1 cellular context compared by ENCODE assay signal in genomic region chr9:124861342-124862229, GRCh38.
TF ChIP-seq lines count a peak whose summit lies in the region.

Gene ARPC5L, plus strand, starts transcription at chr9:124862130. Its CDS starts 7,161 bp downstream, at chr9:124869291.
Gene RPL35, minus strand, starts transcription at chr9:124861957. Its CDS starts 45 bp downstream, at chr9:124861912.

TF ChIP-seq in GM12878, 131 proteins besides CTCF, POLR2A, EP300 and RAD21 (continued from another document):
- TF ChIP-seq E2F4 (IDR thresholded peaks at IDR 0.05; ENCODE audit: low read depth, low read length), result 0 out of 2 replicates have a peak, but pooled peaks have one; percentile 10
- peak; percentile 99 for TF ChIP-seq TAF1 (IDR thresholded peaks at IDR 0.05; ENCODE audit: borderline replicate concordance, low read depth, low read length)
- no peak for TF ChIP-seq RAD51 (IDR thresholded peaks at IDR 0.05)
- TF ChIP-seq GATAD2B (conservative IDR thresholded peaks at IDR 0.05; ENCODE audit: low read depth), result peak; percentile 89
- TF ChIP-seq ZZZ3 (IDR thresholded peaks at IDR 0.05; ENCODE audit: control insufficient read depth, insufficient read length, low read depth), result no peak
- TF ChIP-seq KLF5 (IDR thresholded peaks at IDR 0.05; ENCODE audit: partially characterized antibody), result peak; percentile 98
- TF ChIP-seq MAX (IDR thresholded peaks at IDR 0.05; ENCODE audit: low read depth, low read length), result no peak; the same call in 1 of the 2 replicates
- TF ChIP-seq MEF2B (IDR thresholded peaks at IDR 0.05; ENCODE audit: partially characterized antibody, poor library complexity, severe bottlenecking), result no peak
- peak; percentile 96 to 97 for TF ChIP-seq BHLHE40 (IDR thresholded peaks at IDR 0.05; ENCODE audit: borderline replicate concordance in 1 of 2, low read depth in 2 of 2, low read length in 1 of 2)
- no peak for TF ChIP-seq CBX5 (IDR thresholded peaks at IDR 0.05; ENCODE audit: low read depth)
- peak; percentile 91 for TF ChIP-seq RBBP5 (conservative IDR thresholded peaks at IDR 0.05)
- no peak for TF ChIP-seq IRF5 (IDR thresholded peaks at IDR 0.05; ENCODE audit: borderline replicate concordance)
- TF ChIP-seq ZNF622 (IDR thresholded peaks at IDR 0.05), result no peak
- no peak for TF ChIP-seq CREB1 (IDR thresholded peaks at IDR 0.05; ENCODE audit: low read depth)
- no peak for TF ChIP-seq GABPA (IDR thresholded peaks at IDR 0.05; ENCODE audit: low read depth)
- TF ChIP-seq ZSCAN29 (IDR thresholded peaks at IDR 0.05), result peak; percentile 68; the same call in 1 of the 2 replicates
- peak; percentile 71 for TF ChIP-seq RELA (IDR thresholded peaks at IDR 0.05; ENCODE audit: borderline replicate concordance, partially characterized antibody)
- no peak for TF ChIP-seq ZNF384 (IDR thresholded peaks at IDR 0.05; ENCODE audit: borderline replicate concordance, low read depth, low read length)
